24 cellular contexts compared by ENCODE assay signal in genomic region chr20:20371133-20371532, GRCh38. TPM values are rescaled to one million over a fixed set of nuclear protein-coding genes. Genes with fewer than 3 reads are reported as not detected.
A peak's percentile ranks its signal among the peaks of the same experiment; 100 is the strongest.
DNase-seq lines count a peak whose midpoint lies in the region; ATAC-seq and TF ChIP-seq lines count a peak whose summit lies in the region.
"Had no signal": no experiment of that assay in that cellular context is flagged by ENCODE, and none has a peak within 500 bp of the region (broad histone marks: within the 10 kb centered on the region; RNA-seq: fewer than 3 reads in every experiment).

No MANE protein-coding gene starts in this region.

- POLR2A ChIA-PET in WTC11 (lab: Charles Lee) = no interaction called here

- TF ChIP-seq CTCF in WTC11 (IDR thresholded peaks at IDR 0.05) = no peak
- TF ChIP-seq CTCF in neural progenitor cell (IDR thresholded peaks at IDR 0.05) = peak; percentile 2

- peaks cover 17% of the 10 kb centered on the region for H3K4me1 ChIP-seq in neural progenitor cell
- H3K4me1 ChIP-seq: SJSA1 had no signal

- H3K79me2 ChIP-seq in neural progenitor cell (ENCODE audit: low read depth) = no peaks in the 10 kb centered on the region

- no peaks in the 10 kb centered on the region for H3K36me3 ChIP-seq in neural progenitor cell
- H3K36me3 ChIP-seq: prostate gland, SJSA1, suprapubic skin had no signal

- H3F3A ChIP-seq in neural progenitor cell (ENCODE audit: low read depth) = peaks cover 43% of the 10 kb centered on the region

- no peak overlapping the region for H3K4me3 ChIP-seq in neural progenitor cell
- H3K4me3 ChIP-seq: prostate gland, SJSA1, smooth muscle cell, suprapubic skin had no signal

- ATAC-seq in WTC11 (no peak), HG02678 (IDR thresholded peaks at IDR 0.05; ENCODE audit: unreplicated experiment) (no peak)
- ATAC-seq: Panc1, T-helper 17 cell had no signal

- no peaks in the 10 kb centered on the region for H3K9me3 ChIP-seq in neural progenitor cell (ENCODE audit: low read depth)
- H3K9me3 ChIP-seq: prostate gland, SJSA1, suprapubic skin had no signal

- DNase-seq in activated CD8-positive, alpha-beta memory T cell treated with anti-CD3 and anti-CD28 coated beads, Interleukin-2, amount 50 U/mL, for 48 hours = peak; percentile 22
- DNase-seq in activated CD8-positive, alpha-beta memory T cell treated with anti-CD3 and anti-CD28 coated beads, Interleukin-2, amount 50 U/mL, for 4 hours = no peak
- DNase-seq in NCI-H146 (lab: John Stamatoyannopoulos, UW) (peak; percentile 49), WTC11 (ENCODE audit: low spot score) (no peak), neural progenitor cell (ENCODE audit: low spot score) (peak; percentile 40), D341Med (ENCODE audit: low spot score) (no peak), cortex of kidney (lab: John Stamatoyannopoulos, UW) (no peak)
- DNase-seq: activated gamma-delta T cell treated with Interleukin-2 at 50 U/mL for 16 hours, anterior cingulate cortex, cerebellar nuclear complex, HCEC 1CT, hippocampal formation, Kasumi-1, naive B cell, NCI-H774, T-helper 17 cell had no signal

- H3K27ac ChIP-seq in neural progenitor cell = no peak overlapping the region
- H3K27ac ChIP-seq: prostate gland, SJSA1, suprapubic skin had no signal

- H3K36me3 Mint-ChIP-seq in WTC11 (no peaks in the 10 kb centered on the region), neural progenitor cell (peaks cover 2% of the 10 kb centered on the region)
- H3K36me3 Mint-ChIP-seq: memory B cell had no signal

- H3K4me3 Mint-ChIP-seq in WTC11 (peak overlapping the region; percentile 57), neural progenitor cell (peak overlapping the region; percentile 69)
- H3K4me3 Mint-ChIP-seq: memory B cell, naive B cell, T-helper 17 cell had no signal

- H3K9me3 Mint-ChIP-seq in WTC11 (peaks cover 3% of the 10 kb centered on the region; the same call in 1 of the 2 replicates), neural progenitor cell (peaks cover 8% of the 10 kb centered on the region)
- H3K9me3 Mint-ChIP-seq: memory B cell, naive B cell had no signal

- H3K4me1 Mint-ChIP-seq in WTC11 (peaks cover 43% of the 10 kb centered on the region), neural progenitor cell (peaks cover 22% of the 10 kb centered on the region)

- H2AFZ ChIP-seq in neural progenitor cell (replicated peaks) = no peak overlapping the region

- H3K27me3 ChIP-seq in neural progenitor cell = peaks cover 100% of the 10 kb centered on the region

- CTCF ChIA-PET in WTC11 (lab: Charles Lee) = interaction anchor here (1.0 to 3.4 kb wide), 3 partner anchors 8 to 223 kb away, joined by 3 to 23 read pairs (median 5); no protein-coding TSS in a partner anchor

- H3K27ac Mint-ChIP-seq in WTC11 (peak overlapping the region; percentile 94), neural progenitor cell (no peak overlapping the region)
- H3K27ac Mint-ChIP-seq: memory B cell, naive B cell, T-helper 17 cell had no signal

- no peak overlapping the region for H3K4me2 ChIP-seq in neural progenitor cell
- H3K4me2 ChIP-seq: smooth muscle cell had no signal

- H3K27me3 Mint-ChIP-seq in WTC11 (ENCODE audit: low read depth) (peaks cover 78% of the 10 kb centered on the region), neural progenitor cell (ENCODE audit: insufficient read depth, low read depth) (peaks cover 64% of the 10 kb centered on the region)

- peaks cover 41% of the 10 kb centered on the region for H4K20me1 ChIP-seq in neural progenitor cell (ENCODE audit: low read depth)

- no peak overlapping the region for H3K9ac ChIP-seq in neural progenitor cell

TF ChIP-seq in WTC11, 78 proteins besides CTCF, POLR2A, EP300 and RAD21 (continues in another document):
- TF ChIP-seq USF2 (CRISPR knock-in tag; IDR thresholded peaks at IDR 0.05) = no peak
- TF ChIP-seq SOX15 (CRISPR knock-in tag; IDR thresholded peaks at IDR 0.05) = no peak
- no peak for TF ChIP-seq FOXJ3 (CRISPR knock-in tag; IDR thresholded peaks at IDR 0.05; ENCODE audit: borderline replicate concordance)
- no peak for TF ChIP-seq ETV6 (CRISPR knock-in tag; IDR thresholded peaks at IDR 0.05)
- TF ChIP-seq CREB1 (CRISPR knock-in tag; IDR thresholded peaks at IDR 0.05) = no peak
- TF ChIP-seq ZMAT4 (CRISPR knock-in tag; IDR thresholded peaks at IDR 0.05) = no peak
- no peak for TF ChIP-seq IRF1 (CRISPR knock-in tag; IDR thresholded peaks at IDR 0.05)
- no peak for TF ChIP-seq CREM (CRISPR knock-in tag; IDR thresholded peaks at IDR 0.05)
- no peak for TF ChIP-seq MYBL2 (CRISPR knock-in tag; IDR thresholded peaks at IDR 0.05)
- no peak for TF ChIP-seq NR1H2 (CRISPR knock-in tag; IDR thresholded peaks at IDR 0.05)
- TF ChIP-seq ATF6 (CRISPR knock-in tag; IDR thresholded peaks at IDR 0.05) = no peak
- TF ChIP-seq CDX4 (CRISPR knock-in tag; IDR thresholded peaks at IDR 0.05; ENCODE audit: borderline replicate concordance) = no peak
- TF ChIP-seq FOXP1 (CRISPR knock-in tag; IDR thresholded peaks at IDR 0.05; ENCODE audit: borderline replicate concordance) = no peak
- TF ChIP-seq AR (CRISPR knock-in tag; IDR thresholded peaks at IDR 0.05) = no peak
- no peak for TF ChIP-seq PREB (CRISPR knock-in tag; IDR thresholded peaks at IDR 0.05; ENCODE audit: borderline replicate concordance)

RNA-seq across cellular contexts. Expression of gene INSM1, which starts 3.2 kb away (rescaled TPM):
- total RNA-seq in WTC11 (2021) (3.3 to 4.4 TPM (median 3.6 TPM) in 3 replicates), neural progenitor cell (ENCODE audit: low replicate concordance) (0.28 and 0.41 TPM in 2 replicates)
- total RNA-seq: kidney epithelial cell, SJSA1, smooth muscle cell, suprapubic skin, T-helper 17 cell had no signal

Comparison
In these comparisons a context has a peak if more than half of its experiments do, and no peak if none do; other contexts are left out.
1. DNase-seq: peak in activated CD8-positive, alpha-beta memory T cell treated with anti-CD3 and anti-CD28 coated beads, Interleukin-2, amount 50 U/mL, for 48 hours (single experiment), NCI-H146 (single experiment) and neural progenitor cell (single experiment); none in activated CD8-positive, alpha-beta memory T cell treated with anti-CD3 and anti-CD28 coated beads, Interleukin-2, amount 50 U/mL, for 4 hours (single experiment), WTC11 (single experiment), D341Med (single experiment) and cortex of kidney (single experiment).